8 cellular contexts compared by ENCODE assay signal in genomic region chr6:169789146-169789943, GRCh38.
A peak's percentile ranks its signal among the peaks of the same experiment; 100 is the strongest.
DNase-seq lines count a peak whose midpoint lies in the region; ATAC-seq lines count a peak whose summit lies in the region.

No MANE protein-coding gene starts in this region.

- H3K36me3 ChIP-seq in neuron (ENCODE audit: insufficient read depth, low read length) = no peaks in the 10 kb centered on the region

- H3K9me3 ChIP-seq in neuron (ENCODE audit: low read length) = no peaks in the 10 kb centered on the region

- peaks cover 19% of the 10 kb centered on the region for H3K4me1 ChIP-seq in neuron (ENCODE audit: insufficient read depth, low read length)

- DNase-seq in COLO668 (lab: John Stamatoyannopoulos, UW; ENCODE audit: unreplicated experiment) = peak; percentile 32
- DNase-seq in NCI-H748 (lab: John Stamatoyannopoulos, UW; ENCODE audit: unreplicated experiment) = peak; percentile 94
- peak; percentile 44 for DNase-seq in ecto neural progenitor cell (ENCODE audit: low spot score)
- no peak for DNase-seq in effector CD8-positive, alpha-beta T cell (lab: John Stamatoyannopoulos, UW)
- no peak for DNase-seq in SIG-M5 (lab: John Stamatoyannopoulos, UW)

- H3K27me3 ChIP-seq in neuron (ENCODE audit: insufficient read depth, low read length) = no peaks in the 10 kb centered on the region

- peak overlapping the region; percentile 62 for H2AFZ ChIP-seq in neuron (ENCODE audit: low read depth, low read length)

- peak overlapping the region; percentile 67 for H3K4me3 ChIP-seq in neuron (ENCODE audit: low read length)

- ATAC-seq in HG02970 (IDR thresholded peaks at IDR 0.05; ENCODE audit: low FRiP score, unreplicated experiment) (no peak), GM19023 (IDR thresholded peaks at IDR 0.05; ENCODE audit: unreplicated experiment) (no peak)

Comparison
In these comparisons a context has a peak if more than half of its experiments do, and no peak if none do; other contexts are left out.
1. DNase-seq: peak in COLO668 (single experiment), NCI-H748 (single experiment) and ecto neural progenitor cell (single experiment); none in effector CD8-positive, alpha-beta T cell (single experiment) and SIG-M5 (single experiment).